ENCODE assay signal across 14 cellular contexts in genomic region chr20:18722381-18722780, GRCh38.
"Had no signal": no experiment of that assay in that cellular context is flagged by ENCODE, and none has a peak within 500 bp of the region (broad histone marks: within the 10 kb centered on the region; RNA-seq: fewer than 3 reads in every experiment).

No MANE protein-coding gene starts in this region.

- H3K27ac ChIP-seq: lower lobe of right lung, parathyroid adenoma had no signal

- H3K9me3 Mint-ChIP-seq: activated T-cell treated with anti-CD3 and anti-CD28 coated beads, Interleukin-2, amount 50 U/mL, for 4 hours had no signal

- H3K4me1 ChIP-seq: lower lobe of right lung, parathyroid adenoma had no signal

- H3K9ac ChIP-seq: parathyroid adenoma had no signal

- H3K27me3 Mint-ChIP-seq: activated CD4-positive, alpha-beta memory T cell treated with anti-CD3 and anti-CD28 coated beads for 36 hours; activated naive CD8-positive, alpha-beta T cell; naive B cell; type B pancreatic cell had no signal

- H3K4me3 Mint-ChIP-seq: activated CD4-positive, alpha-beta memory T cell treated with anti-CD3 and anti-CD28 coated beads for 36 hours; activated naive CD8-positive, alpha-beta T cell; activated T-cell treated with anti-CD3 and anti-CD28 coated beads, Interleukin-2, amount 50 U/mL, for 4 hours; naive B cell; T-helper 2 cell treated with Interferon-gamma antibody and Interleukin-4, amounts not matched to agents 5 μg/mL and 100 μg/mL, for 36 hours; type B pancreatic cell had no signal

- H3K4me3 ChIP-seq: lower lobe of right lung had no signal

- DNase-seq: activated CD4-positive, alpha-beta memory T cell treated with anti-CD3 and anti-CD28 coated beads for 36 hours; activated CD4-positive, alpha-beta T cell treated with anti-CD3 and anti-CD28 coated beads for 1 hour; activated effector memory CD4-positive, alpha-beta T cell treated with anti-CD3 and anti-CD28 coated beads, Interleukin-2, amount 50 U/mL, for 16 hours; activated T-cell treated with anti-CD3 and anti-CD28 coated beads, Interleukin-2, amount 50 U/mL, for 4 hours; lower lobe of right lung; midbrain; naive B cell; right cardiac atrium; stimulated activated naive CD4-positive, alpha-beta T cell; SW 1271 had no signal

- ATAC-seq: activated T-cell treated with anti-CD3 and anti-CD28 coated beads, Interleukin-2, amount 50 U/mL, for 4 hours; lower lobe of right lung had no signal

- H2AFZ ChIP-seq: parathyroid adenoma had no signal

- H3K36me3 ChIP-seq: lower lobe of right lung had no signal

- H3K27ac Mint-ChIP-seq: activated CD4-positive, alpha-beta memory T cell treated with anti-CD3 and anti-CD28 coated beads for 36 hours; activated naive CD8-positive, alpha-beta T cell; T-helper 2 cell treated with Interferon-gamma antibody and Interleukin-4, amounts not matched to agents 5 μg/mL and 100 μg/mL, for 36 hours; type B pancreatic cell had no signal
